ENCODE assay signal across 8 cellular contexts in the genomic region with DNA sequence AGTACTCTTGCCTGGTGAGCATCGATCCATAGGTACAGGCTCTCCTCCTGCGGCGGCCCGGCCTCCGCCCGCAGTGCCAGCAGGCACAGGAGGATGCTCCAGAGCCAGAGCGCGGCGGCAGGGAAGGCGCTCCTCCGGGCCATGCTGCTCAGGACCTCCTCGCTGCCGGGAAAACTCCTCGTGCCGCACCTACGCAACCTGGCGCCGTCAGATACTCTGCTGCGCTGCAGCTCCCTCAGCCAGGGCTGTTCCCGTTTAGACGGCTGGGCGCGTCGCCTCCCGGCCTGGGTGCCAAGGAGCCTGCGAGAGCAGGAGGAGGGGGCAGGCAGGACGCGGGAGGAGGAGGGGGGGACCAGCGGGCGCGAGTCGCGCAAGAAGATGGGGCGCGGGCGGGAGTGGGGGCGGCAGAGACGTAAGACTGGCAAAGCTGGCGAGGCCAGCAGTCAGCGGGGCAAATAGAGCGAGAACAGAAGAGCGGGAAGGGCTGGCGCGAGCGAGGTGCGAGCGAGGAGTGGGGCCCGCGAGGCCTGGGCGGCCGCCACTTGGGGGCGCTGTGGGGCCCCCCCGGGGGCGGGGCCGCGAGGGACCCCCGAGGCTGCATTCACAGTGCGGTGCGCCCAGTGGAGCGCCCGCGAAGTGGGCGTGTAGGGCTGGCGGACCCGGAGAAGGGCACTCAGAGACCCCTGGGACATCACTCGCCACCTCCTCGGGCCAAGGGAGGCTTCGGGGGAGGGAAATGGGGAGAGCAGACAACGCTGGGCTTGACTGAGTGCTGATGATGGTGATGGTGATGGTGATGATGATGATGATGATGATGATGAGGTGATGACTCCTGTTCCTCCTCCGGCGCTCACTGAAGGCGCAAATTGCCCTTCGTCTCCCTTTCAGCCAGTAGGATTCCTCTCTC. TPM values are rescaled to one million over a fixed set of nuclear protein-coding genes. Genes with fewer than 3 reads are reported as not detected.
DNase-seq lines count a peak whose midpoint lies in the region; ATAC-seq and TF ChIP-seq lines count a peak whose summit lies in the region.

A gene with protein sequence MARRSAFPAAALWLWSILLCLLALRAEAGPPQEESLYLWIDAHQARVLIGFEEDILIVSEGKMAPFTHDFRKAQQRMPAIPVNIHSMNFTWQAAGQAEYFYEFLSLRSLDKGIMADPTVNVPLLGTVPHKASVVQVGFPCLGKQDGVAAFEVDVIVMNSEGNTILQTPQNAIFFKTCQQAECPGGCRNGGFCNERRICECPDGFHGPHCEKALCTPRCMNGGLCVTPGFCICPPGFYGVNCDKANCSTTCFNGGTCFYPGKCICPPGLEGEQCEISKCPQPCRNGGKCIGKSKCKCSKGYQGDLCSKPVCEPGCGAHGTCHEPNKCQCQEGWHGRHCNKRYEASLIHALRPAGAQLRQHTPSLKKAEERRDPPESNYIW (minus strand): TSS at position 257 of the 907 bp plus-strand sequence. CDS start 114 bp downstream, at position 143.

- TF ChIP-seq CTCF in WI38 (IDR thresholded peaks at IDR 0.05; ENCODE audit: low read depth, low read length) (peak; percentile 19; the same call in 1 of the 2 replicates), endothelial cell (IDR thresholded peaks at IDR 0.05; ENCODE audit: unreplicated experiment) (peak; percentile 85)

- peak within 1 kb of the TSS; percentile 33 for H3K4me3 ChIP-seq in WI38 (ENCODE audit: low read depth, low read length)

- H3K27ac Mint-ChIP-seq in endothelial cell (ENCODE audit: unreplicated experiment) = no peak within 1 kb of the TSS
- H3K27ac Mint-ChIP-seq in natural killer cell treated with Interleukin-12 subunit alpha and Interleukin-12 subunit beta and Interleukin-15 and Interleukin-18, amount 100 ng/mL, for 72 hours = no peak within 1 kb of the TSS

- no peaks in the 10 kb centered on the region for H3K9me3 Mint-ChIP-seq in endothelial cell (ENCODE audit: unreplicated experiment)
- no peaks in the 10 kb centered on the region for H3K9me3 Mint-ChIP-seq in natural killer cell treated with Interleukin-12 subunit alpha and Interleukin-12 subunit beta and Interleukin-15 and Interleukin-18, amount 100 ng/mL, for 72 hours

- peaks cover 5% of the 10 kb centered on the region for H3K27me3 Mint-ChIP-seq in endothelial cell (ENCODE audit: unreplicated experiment)
- peaks cover 20 to 28% of the 10 kb centered on the region in 2 donors for H3K27me3 Mint-ChIP-seq in natural killer cell treated with Interleukin-12 subunit alpha and Interleukin-12 subunit beta and Interleukin-15 and Interleukin-18, amount 100 ng/mL, for 72 hours

- DNase-seq in NCI-H2081 (lab: John Stamatoyannopoulos, UW) (peak; percentile 32 to 40), NCI-H2081 treated with DMSO at 0.1 percent for 48 hours (lab: John Stamatoyannopoulos, UW) (no peak), endothelial cell (ENCODE audit: low spot score) (peak; percentile 55), activated gamma-delta T cell (lab: John Stamatoyannopoulos, UW) (no peak), NCI-H774 (lab: John Stamatoyannopoulos, UW) (no peak)
- DNase-seq in natural killer cell treated with Interleukin-12 subunit alpha and Interleukin-12 subunit beta and Interleukin-15 and Interleukin-18, amount 100 ng/mL, for 72 hours (ENCODE audit: low spot score) = no peak

- peak within 1 kb of the TSS; percentile 16 for H3K4me3 Mint-ChIP-seq in endothelial cell (ENCODE audit: unreplicated experiment)
- H3K4me3 Mint-ChIP-seq in natural killer cell treated with Interleukin-12 subunit alpha and Interleukin-12 subunit beta and Interleukin-15 and Interleukin-18, amount 100 ng/mL, for 72 hours = peak within 1 kb of the TSS; percentile 38

- peak; percentile 66 for ATAC-seq in HG03442 (IDR thresholded peaks at IDR 0.05; ENCODE audit: unreplicated experiment)
- peak; percentile 66 to 69 for ATAC-seq in natural killer cell treated with Interleukin-12 subunit alpha and Interleukin-12 subunit beta and Interleukin-15 and Interleukin-18, amount 100 ng/mL, for 72 hours

- no peaks in the 10 kb centered on the region for H3K36me3 Mint-ChIP-seq in endothelial cell (ENCODE audit: low read depth, unreplicated experiment)
- H3K36me3 Mint-ChIP-seq in natural killer cell treated with Interleukin-12 subunit alpha and Interleukin-12 subunit beta and Interleukin-15 and Interleukin-18, amount 100 ng/mL, for 72 hours = no peaks in the 10 kb centered on the region

- peaks cover 5% of the 10 kb centered on the region for H3K4me1 Mint-ChIP-seq in endothelial cell (ENCODE audit: unreplicated experiment)
- no peaks in the 10 kb centered on the region for H3K4me1 Mint-ChIP-seq in natural killer cell treated with Interleukin-12 subunit alpha and Interleukin-12 subunit beta and Interleukin-15 and Interleukin-18, amount 100 ng/mL, for 72 hours (ENCODE audit: low read depth in 2 of 2)

RNA-seq across cellular contexts. Expression of the gene that starts here (rescaled TPM):
- total RNA-seq in endothelial cell (ENCODE audit: unreplicated experiment) = not detected
- not detected for total RNA-seq in natural killer cell treated with Interleukin-12 subunit alpha and Interleukin-12 subunit beta and Interleukin-15 and Interleukin-18, amount 100 ng/mL, for 72 hours

Comparison
In these comparisons a context has a peak if more than half of its experiments do, and no peak if none do; other contexts are left out.
1. DNase-seq: peak in NCI-H2081 (2 of 2); none in NCI-H2081 treated with DMSO at 0.1 percent for 48 hours (single experiment), natural killer cell treated with Interleukin-12 subunit alpha and Interleukin-12 subunit beta and Interleukin-15 and Interleukin-18, amount 100 ng/mL, for 72 hours (single experiment), activated gamma-delta T cell (single experiment) and NCI-H774 (single experiment).
2. Peak in DNase-seq in endothelial cell; RNA of the gene not detected or under 1 TPM.
3. Peak in ATAC-seq in natural killer cell treated with Interleukin-12 subunit alpha and Interleukin-12 subunit beta and Interleukin-15 and Interleukin-18, amount 100 ng/mL, for 72 hours; RNA of the gene not detected or under 1 TPM.